In genomic region chrX:111914398-111915092, GRCh38 we compare ENCODE assay signal across 1 cellular context.
TF ChIP-seq lines count a peak whose summit lies in the region.

No MANE protein-coding gene starts in this region.

TF ChIP-seq in WTC11, 78 proteins besides CTCF, POLR2A, EP300 and RAD21 (continued from another document):
- TF ChIP-seq ATF6 (CRISPR knock-in tag; IDR thresholded peaks at IDR 0.05): no peak
- TF ChIP-seq AFF4 (CRISPR knock-in tag; IDR thresholded peaks at IDR 0.05; ENCODE audit: borderline replicate concordance): no peak
- no peak for TF ChIP-seq MXD4 (CRISPR knock-in tag; IDR thresholded peaks at IDR 0.05; ENCODE audit: borderline replicate concordance)
- TF ChIP-seq E2F5 (CRISPR knock-in tag; IDR thresholded peaks at IDR 0.05): no peak
- no peak for TF ChIP-seq ZNF671 (CRISPR knock-in tag; IDR thresholded peaks at IDR 0.05)
- no peak for TF ChIP-seq GRHL2 (CRISPR knock-in tag; IDR thresholded peaks at IDR 0.05; ENCODE audit: insufficient replicate concordance, severe bottlenecking)
- TF ChIP-seq ZSCAN18 (CRISPR knock-in tag; IDR thresholded peaks at IDR 0.05): no peak
- TF ChIP-seq ZNF423 (CRISPR knock-in tag; IDR thresholded peaks at IDR 0.05): no peak
